In genomic region chr7:112056409-112056808, GRCh38 we compare ENCODE assay signal across 8 cellular contexts.
DNase-seq lines count a peak whose midpoint lies in the region; ATAC-seq and TF ChIP-seq lines count a peak whose summit lies in the region.

No MANE protein-coding gene starts in this region.

- intact Hi-C loops in upper lobe of right lung (cut with DNase I) (no loop called here), Right ventricle myocardium superior (cut with DNase I) (loop anchor here (10.0 kb wide), 1 partner anchor 148 kb away; the partner anchor contains the start of genes DOCK4 and ZNF277), left cardiac atrium (cut with DNase I) (no loop called here)

- H3K4me3 Mint-ChIP-seq in activated T-cell treated with anti-CD3 and anti-CD28 coated beads, Interleukin-2, amount 50 U/mL, for 72 hours, result no peak overlapping the region
- no peak overlapping the region for H3K4me3 Mint-ChIP-seq in activated T-cell treated with anti-CD3 and anti-CD28 coated beads, Interleukin-2, amount 50 U/mL, for 4 hours
- no peak overlapping the region for H3K4me3 Mint-ChIP-seq in activated T-cell treated with anti-CD3 and anti-CD28 coated beads, Interleukin-2, amount 50 U/mL, for 24 hours

- H3K9ac ChIP-seq in adipocyte (ENCODE audit: low read length), result no peak overlapping the region

- peaks cover 11% of the 10 kb centered on the region for H3K27me3 Mint-ChIP-seq in activated T-cell treated with anti-CD3 and anti-CD28 coated beads, Interleukin-2, amount 50 U/mL, for 72 hours (ENCODE audit: low read depth)
- peaks cover 4% of the 10 kb centered on the region for H3K27me3 Mint-ChIP-seq in activated T-cell treated with anti-CD3 and anti-CD28 coated beads, Interleukin-2, amount 50 U/mL, for 4 hours (ENCODE audit: low read depth)
- H3K27me3 Mint-ChIP-seq in activated T-cell treated with anti-CD3 and anti-CD28 coated beads, Interleukin-2, amount 50 U/mL, for 24 hours, result peaks cover 5% of the 10 kb centered on the region

- H3K4me1 Mint-ChIP-seq in activated T-cell treated with anti-CD3 and anti-CD28 coated beads, Interleukin-2, amount 50 U/mL, for 72 hours (ENCODE audit: low read depth), result no peaks in the 10 kb centered on the region
- H3K4me1 Mint-ChIP-seq in activated T-cell treated with anti-CD3 and anti-CD28 coated beads, Interleukin-2, amount 50 U/mL, for 4 hours (ENCODE audit: low read depth), result no peaks in the 10 kb centered on the region
- H3K4me1 Mint-ChIP-seq in activated T-cell treated with anti-CD3 and anti-CD28 coated beads, Interleukin-2, amount 50 U/mL, for 24 hours (ENCODE audit: low read depth), result peaks cover 2% of the 10 kb centered on the region

- H3K27ac Mint-ChIP-seq in activated T-cell treated with anti-CD3 and anti-CD28 coated beads, Interleukin-2, amount 50 U/mL, for 72 hours, result peak overlapping the region; percentile 60
- no peak overlapping the region for H3K27ac Mint-ChIP-seq in activated T-cell treated with anti-CD3 and anti-CD28 coated beads, Interleukin-2, amount 50 U/mL, for 24 hours

- no peaks in the 10 kb centered on the region for H3K9me3 Mint-ChIP-seq in activated T-cell treated with anti-CD3 and anti-CD28 coated beads, Interleukin-2, amount 50 U/mL, for 72 hours
- no peaks in the 10 kb centered on the region for H3K9me3 Mint-ChIP-seq in activated T-cell treated with anti-CD3 and anti-CD28 coated beads, Interleukin-2, amount 50 U/mL, for 4 hours
- H3K9me3 Mint-ChIP-seq in activated T-cell treated with anti-CD3 and anti-CD28 coated beads, Interleukin-2, amount 50 U/mL, for 24 hours, result no peaks in the 10 kb centered on the region

- H3K4me1 ChIP-seq in adipocyte (ENCODE audit: control insufficient read depth, insufficient read depth, low read length), result no peaks in the 10 kb centered on the region
- H3K4me1 ChIP-seq in upper lobe of right lung, result peaks cover 36% of the 10 kb centered on the region

- H3K27me3 ChIP-seq in adipocyte (replicated peaks; ENCODE audit: control insufficient read depth, insufficient read depth, low read length) (no peaks in the 10 kb centered on the region), upper lobe of right lung (no peaks in the 10 kb centered on the region)

- H3K36me3 Mint-ChIP-seq in activated T-cell treated with anti-CD3 and anti-CD28 coated beads, Interleukin-2, amount 50 U/mL, for 72 hours (ENCODE audit: insufficient read depth in 2 of 2), result no peaks in the 10 kb centered on the region
- no peaks in the 10 kb centered on the region for H3K36me3 Mint-ChIP-seq in activated T-cell treated with anti-CD3 and anti-CD28 coated beads, Interleukin-2, amount 50 U/mL, for 4 hours (ENCODE audit: insufficient read depth)
- no peaks in the 10 kb centered on the region for H3K36me3 Mint-ChIP-seq in activated T-cell treated with anti-CD3 and anti-CD28 coated beads, Interleukin-2, amount 50 U/mL, for 24 hours (ENCODE audit: low read depth)

- TF ChIP-seq CTCF in upper lobe of right lung (IDR thresholded peaks at IDR 0.05), result no peak

- peak in 1 of 2 donors; percentile 51 for ATAC-seq in activated T-cell treated with anti-CD3 and anti-CD28 coated beads, Interleukin-2, amount 50 U/mL, for 72 hours (replicated peaks in 1 of 2)
- ATAC-seq in activated T-cell treated with anti-CD3 and anti-CD28 coated beads, Interleukin-2, amount 50 U/mL, for 4 hours, result no peak
- ATAC-seq in HG03095 (IDR thresholded peaks at IDR 0.05; ENCODE audit: unreplicated experiment) (peak; percentile 75), upper lobe of right lung (peak; percentile 87), Right ventricle myocardium superior (ENCODE audit: poor library complexity) (no peak), left cardiac atrium (no peak)

- H3K36me3 ChIP-seq in adipocyte (ENCODE audit: control insufficient read depth, insufficient read depth, low read length, severe bottlenecking) (no peaks in the 10 kb centered on the region), upper lobe of right lung (no peaks in the 10 kb centered on the region)

- H3K9me3 ChIP-seq in adipocyte (ENCODE audit: control insufficient read depth, low read length) (no peaks in the 10 kb centered on the region), upper lobe of right lung (no peaks in the 10 kb centered on the region)

- no peak overlapping the region for H3K4me3 ChIP-seq in adipocyte (ENCODE audit: low read length)
- no peak overlapping the region for H3K4me3 ChIP-seq in upper lobe of right lung

- no peak overlapping the region for H3K27ac ChIP-seq in upper lobe of right lung

- no peak for DNase-seq in activated T-cell treated with anti-CD3 and anti-CD28 coated beads, Interleukin-2, amount 50 U/mL, for 72 hours
- DNase-seq in activated T-cell treated with anti-CD3 and anti-CD28 coated beads, Interleukin-2, amount 50 U/mL, for 4 hours, result no peak
- DNase-seq in adipocyte (ENCODE audit: low read depth) (peak; percentile 60), upper lobe of right lung (no peak), Right ventricle myocardium superior (no peak), left cardiac atrium (no peak)
- DNase-seq in activated T-cell treated with anti-CD3 and anti-CD28 coated beads, Interleukin-2, amount 50 U/mL, for 24 hours, result no peak

Comparison
In these comparisons a context has a peak if more than half of its experiments do, and no peak if none do; other contexts are left out.
1. ATAC-seq: peak in HG03095 (single experiment) and upper lobe of right lung (single experiment); none in activated T-cell treated with anti-CD3 and anti-CD28 coated beads, Interleukin-2, amount 50 U/mL, for 4 hours (0 of 2), Right ventricle myocardium superior (single experiment) and left cardiac atrium (0 of 2).